8 cellular contexts compared by ENCODE assay signal in genomic region chr5:160439205-160439600, GRCh38. TPM values are rescaled to one million over a fixed set of nuclear protein-coding genes. Genes with fewer than 3 reads are reported as not detected.
DNase-seq lines count a peak whose midpoint lies in the region; ATAC-seq and TF ChIP-seq lines count a peak whose summit lies in the region.

No MANE protein-coding gene starts in this region.

- peak overlapping the region; percentile 94 for H3K4me3 Mint-ChIP-seq in T-helper 17 cell

- peak overlapping the region; percentile 89 for H3K27ac Mint-ChIP-seq in T-helper 17 cell

- peaks cover 22% of the 10 kb centered on the region for H3K27me3 Mint-ChIP-seq in T-helper 17 cell

- H3K27ac ChIP-seq in angular gyrus (ENCODE audit: low read depth, low read length): peak overlapping the region; percentile 44
- peak overlapping the region; percentile 38 for H3K27ac ChIP-seq in hepatocyte

- TF ChIP-seq CTCF in GM13977 (IDR thresholded peaks at IDR 0.05; ENCODE audit: extremely low read depth, insufficient read depth, missing control alignments): peak; percentile 80
- peak; percentile 96 for TF ChIP-seq CTCF in hepatocyte (IDR thresholded peaks at IDR 0.05; ENCODE audit: poor library complexity)

- in situ Hi-C loops in GM13977 (cut with MboI; ENCODE audit: low pct_unique_long_range_greater_than_20kb, low sequenced_read_pairs, unreplicated experiment): loop anchor here (5.0 kb wide), 1 partner anchor 43 kb away; no protein-coding TSS in a partner anchor

- peak; percentile 66 for ATAC-seq in HG02798 (IDR thresholded peaks at IDR 0.05; ENCODE audit: poor library complexity, unreplicated experiment)
- peak; percentile 86 for ATAC-seq in T-helper 17 cell

- DNase-seq in GM13977 (ENCODE audit: low spot score): peak; percentile 46
- peak; percentile 77 to 86 (median 79) for DNase-seq in NCI-H1417 (lab: John Stamatoyannopoulos, UW)
- DNase-seq in T-helper 17 cell: peak; percentile 78 to 88 (median 79)
- DNase-seq in hepatocyte (ENCODE audit: low spot score): peak; percentile 85
- DNase-seq in retina: peak; percentile 86
- no peak for DNase-seq in NCI-H226

- peaks cover 17% of the 10 kb centered on the region for H3K4me1 Mint-ChIP-seq in T-helper 17 cell

- no peaks in the 10 kb centered on the region for H4K20me1 ChIP-seq in hepatocyte (ENCODE audit: insufficient read depth, poor library complexity, severe bottlenecking)

- WGBS in hepatocyte (ENCODE audit: low lambda C conversion rate, missing lambda C conversion rate): 6% methylated on average over 11 of the region's 11 CpGs

- peak overlapping the region; percentile 75 for H3K4me2 ChIP-seq in hepatocyte

- H3K79me2 ChIP-seq in hepatocyte: no peaks in the 10 kb centered on the region

- H3K9me3 ChIP-seq in T-helper 17 cell (ENCODE audit: control insufficient read depth, low read length, poor library complexity, severe bottlenecking): no peaks in the 10 kb centered on the region
- H3K9me3 ChIP-seq in hepatocyte (ENCODE audit: low read depth): no peaks in the 10 kb centered on the region

- peak overlapping the region; percentile 41 for H2AFZ ChIP-seq in hepatocyte

- H3K4me3 ChIP-seq in hepatocyte: peak overlapping the region; percentile 20

- no peaks in the 10 kb centered on the region for H3K9me2 ChIP-seq in hepatocyte (replicated peaks; ENCODE audit: insufficient read depth)

- no peaks in the 10 kb centered on the region for H3K36me3 ChIP-seq in hepatocyte (replicated peaks; ENCODE audit: insufficient read depth, low read depth)

- peaks cover 10% of the 10 kb centered on the region for H3K36me3 Mint-ChIP-seq in T-helper 17 cell (ENCODE audit: low read depth)

- H3K4me1 ChIP-seq in hepatocyte (ENCODE audit: insufficient read depth): no peaks in the 10 kb centered on the region

- no peaks in the 10 kb centered on the region for H3K27me3 ChIP-seq in hepatocyte

RNA-seq across cellular contexts. Expression of gene PTTG1, which starts 17.5 kb away (rescaled TPM):
- 10 to 100 TPM; 13.9 to 16.0 TPM for total RNA-seq in T-helper 17 cell
- 18.8 and 24.9 TPM in 2 replicates for total RNA-seq in hepatocyte
- polyA plus RNA-seq in hepatocyte: 37.0 and 49.2 TPM in 2 replicates

RNA-seq across cellular contexts. Expression of gene SLU7, which starts 20.3 kb away (rescaled TPM):
- total RNA-seq in T-helper 17 cell: 10 to 100 TPM; 79.2 to 93.4 TPM
- 39.9 and 62.5 TPM in 2 replicates for total RNA-seq in hepatocyte
- polyA plus RNA-seq in hepatocyte: 41.5 and 45.0 TPM in 2 replicates

RNA-seq across cellular contexts. Expression of gene FAM200C, which starts 39.3 kb away (rescaled TPM):
- total RNA-seq in T-helper 17 cell (not detected), hepatocyte (4.7 and 5.3 TPM in 2 replicates)
- polyA plus RNA-seq in hepatocyte: 1.4 and 3.0 TPM in 2 replicates
